22 cellular contexts compared by ENCODE assay signal in genomic region chr7:26168458-26169023, GRCh38.
"Had no signal": no experiment of that assay in that cellular context is flagged by ENCODE, and none has a peak within 500 bp of the region (broad histone marks: within the 10 kb centered on the region; RNA-seq: fewer than 3 reads in every experiment).

No MANE protein-coding gene starts in this region.

- H3K27ac Mint-ChIP-seq: activated CD4-positive, alpha-beta T cell treated with anti-CD3 and anti-CD28 coated beads for 36 hours; mesothelial cell of epicardium; T-helper 2 cell treated with Interferon-gamma antibody and Interleukin-4, amounts not matched to agents 5 μg/mL and 100 μg/mL, for 36 hours had no signal

- H3K4me1 Mint-ChIP-seq: mesothelial cell of epicardium, nephron progenitor cell had no signal

- H3K27me3 ChIP-seq: esophagus squamous epithelium, right atrium auricular region, tibial artery had no signal

- H3K4me3 Mint-ChIP-seq: activated CD4-positive, alpha-beta memory T cell treated with anti-CD3 and anti-CD28 coated beads for 36 hours; activated CD4-positive, alpha-beta T cell treated with anti-CD3 and anti-CD28 coated beads for 36 hours; activated naive CD8-positive, alpha-beta T cell treated with anti-CD3 and anti-CD28 coated beads, Interleukin-2, amount 10 ng/mL, durations not matched to agents 7 days and 5 days; activated T-helper 17 cell treated with anti-CD3 and anti-CD28 coated beads, Interleukin-2, amount 50 U/mL, for 72 hours; central memory CD8-positive, alpha-beta T cell; mesothelial cell of epicardium; nephron progenitor cell; T-helper 2 cell treated with Interferon-gamma antibody and Interleukin-4, amounts not matched to agents 5 μg/mL and 100 μg/mL, for 36 hours; WTC11 had no signal

- ATAC-seq: activated CD4-positive, alpha-beta T cell treated with anti-CD3 and anti-CD28 coated beads for 36 hours; activated T-helper 17 cell treated with anti-CD3 and anti-CD28 coated beads, Interleukin-2, amount 50 U/mL, for 72 hours; stimulated activated naive CD8-positive, alpha-beta T cell treated with anti-CD3 and anti-CD28 coated beads, Interleukin-15, Interleukin-2, amounts not matched to agents 100 U/mL and 50 U/mL, for 24 hours had no signal

- FAIRE-seq: keratinocyte, TTC549 had no signal

- H3K4me3 ChIP-seq: coronary artery, esophagus squamous epithelium, right atrium auricular region, tibial artery had no signal

- H3K9me3 ChIP-seq: esophagus squamous epithelium, right atrium auricular region, tibial artery had no signal

- H3K27ac ChIP-seq: coronary artery, esophagus squamous epithelium, right atrium auricular region, tibial artery had no signal

- H3K9me3 Mint-ChIP-seq: activated T-helper 17 cell treated with anti-CD3 and anti-CD28 coated beads, Interleukin-2, amount 50 U/mL, for 72 hours; central memory CD8-positive, alpha-beta T cell; T-helper 2 cell treated with Interferon-gamma antibody and Interleukin-4, amounts not matched to agents 5 μg/mL and 100 μg/mL, for 36 hours had no signal

- H3K4me1 ChIP-seq: right atrium auricular region, tibial artery had no signal

- DNase-seq: activated CD4-positive, alpha-beta memory T cell treated with anti-CD3 and anti-CD28 coated beads for 36 hours; activated CD4-positive, alpha-beta T cell treated with anti-CD3 and anti-CD28 coated beads for 36 hours; activated naive CD4-positive, alpha-beta T cell; activated naive CD8-positive, alpha-beta T cell treated with anti-CD3 and anti-CD28 coated beads, Interleukin-2, amount 10 ng/mL, durations not matched to agents 7 days and 5 days; activated T-cell treated with anti-CD3 and anti-CD28 coated beads, Interleukin-2, amount 50 U/mL, for 1 hour; esophagus squamous epithelium; foreskin fibroblast; hypothalamus; nephron progenitor cell; occipital lobe; stimulated activated naive CD8-positive, alpha-beta T cell treated with anti-CD3 and anti-CD28 coated beads, Interleukin-15, Interleukin-2, amounts not matched to agents 100 U/mL and 50 U/mL, for 24 hours; substantia nigra; tibial artery had no signal

- H3K27me3 Mint-ChIP-seq: activated CD4-positive, alpha-beta memory T cell treated with anti-CD3 and anti-CD28 coated beads for 36 hours; activated CD4-positive, alpha-beta T cell treated with anti-CD3 and anti-CD28 coated beads for 36 hours; activated naive CD8-positive, alpha-beta T cell treated with anti-CD3 and anti-CD28 coated beads, Interleukin-2, amount 10 ng/mL, durations not matched to agents 7 days and 5 days; activated T-helper 17 cell treated with anti-CD3 and anti-CD28 coated beads, Interleukin-2, amount 50 U/mL, for 72 hours; central memory CD8-positive, alpha-beta T cell had no signal
